Comparison of ENCODE assay signal across 1 cellular context in genomic region chrX:13598877-13599276, GRCh38.
TF ChIP-seq lines count a peak whose summit lies in the region.

No MANE protein-coding gene starts in this region.

TF ChIP-seq in endothelial cell of umbilical vein, 7 proteins besides CTCF, POLR2A, EP300 and RAD21 (continued from another document):
- TF ChIP-seq GATA2 (IDR thresholded peaks at IDR 0.05; ENCODE audit: insufficient read depth, insufficient read length, low read depth, low read length) (no peak), EZH2 (IDR thresholded peaks at IDR 0.05; ENCODE audit: borderline replicate concordance, low read depth, low read length, severe bottlenecking) (no peak), JUN (IDR thresholded peaks at IDR 0.05; ENCODE audit: borderline replicate concordance, insufficient read depth, insufficient read length, low read depth) (no peak), MAX (IDR thresholded peaks at IDR 0.05; ENCODE audit: insufficient read depth, insufficient read length) (no peak), FOS (IDR thresholded peaks at IDR 0.05; ENCODE audit: borderline replicate concordance, insufficient read depth, low read length) (no peak), MYC (IDR thresholded peaks at IDR 0.05; ENCODE audit: low read depth, low read length) (no peak)
